13 cellular contexts compared by ENCODE assay signal in genomic region chr16:31186930-31187807, GRCh38. TPM values are rescaled to one million over a fixed set of nuclear protein-coding genes. Genes with fewer than 3 reads are reported as not detected.
DNase-seq lines count a peak whose midpoint lies in the region; ATAC-seq and TF ChIP-seq lines count a peak whose summit lies in the region.
"Had no signal": no experiment of that assay in that cellular context is flagged by ENCODE, and none has a peak within 500 bp of the region (broad histone marks: within the 10 kb centered on the region; RNA-seq: fewer than 3 reads in every experiment).

No MANE protein-coding gene starts in this region.

- H3K36me3 ChIP-seq in CD4-positive, CD25-positive, alpha-beta regulatory T cell (ENCODE audit: control insufficient read depth, insufficient read depth, low read length), result peaks cover 99% of the 10 kb centered on the region
- H3K36me3 ChIP-seq in GM23338 (ENCODE audit: insufficient read depth), result peaks cover 100% of the 10 kb centered on the region
- peaks cover 72% of the 10 kb centered on the region for H3K36me3 ChIP-seq in smooth muscle cell (ENCODE audit: low read depth)

- WGBS in smooth muscle cell (ENCODE audit: low lambda C conversion rate), result 95% methylated on average over 10 of the region's 10 CpGs

- no peak overlapping the region for H3K4me3 ChIP-seq in CD4-positive, CD25-positive, alpha-beta regulatory T cell (ENCODE audit: low read depth, low read length)
- no peak overlapping the region for H3K4me3 ChIP-seq in GM23338
- H3K4me3 ChIP-seq in smooth muscle cell, result no peak overlapping the region
- H3K4me3 ChIP-seq: ascending aorta; BLaER1 treated with 17β-estradiol and CSF1 and Interleukin-3, amounts not matched to agents 10 nM and 100 nM; SK-N-MC had no signal

- no peak overlapping the region for H3K9ac ChIP-seq in smooth muscle cell (ENCODE audit: low read depth)

- H2AFZ ChIP-seq in GM23338, result no peak overlapping the region
- no peak overlapping the region for H2AFZ ChIP-seq in smooth muscle cell (ENCODE audit: low read depth)

- H3K36me3 Mint-ChIP-seq in CD4-positive, CD25-positive, alpha-beta regulatory T cell, result peaks cover 93% of the 10 kb centered on the region
- peaks cover 100% of the 10 kb centered on the region for H3K36me3 Mint-ChIP-seq in GM23338 (ENCODE audit: low read depth)
- peaks cover 100% of the 10 kb centered on the region for H3K36me3 Mint-ChIP-seq in central memory CD8-positive, alpha-beta T cell (ENCODE audit: insufficient read depth)

- peaks cover 0 to 2% (median 0%) of the 10 kb centered on the region in 7 donors for H3K9me3 Mint-ChIP-seq in CD4-positive, CD25-positive, alpha-beta regulatory T cell
- H3K9me3 Mint-ChIP-seq in GM23338, result no peaks in the 10 kb centered on the region; the same call in 2 of the 3 replicates
- H3K9me3 Mint-ChIP-seq in central memory CD8-positive, alpha-beta T cell, result no peaks in the 10 kb centered on the region

- peak overlapping the region in 2 of 3 donors; percentile 26 to 28 for H3K27ac Mint-ChIP-seq in CD4-positive, CD25-positive, alpha-beta regulatory T cell
- H3K27ac Mint-ChIP-seq in GM23338, result no peak overlapping the region
- H3K27ac Mint-ChIP-seq in central memory CD8-positive, alpha-beta T cell (ENCODE audit: low read depth), result peak overlapping the region; percentile 91

- H3K27me3 Mint-ChIP-seq in CD4-positive, CD25-positive, alpha-beta regulatory T cell, result no peaks in the 10 kb centered on the region
- peaks cover 15% of the 10 kb centered on the region for H3K27me3 Mint-ChIP-seq in GM23338 (ENCODE audit: insufficient read depth, low read depth, poor library complexity)
- no peaks in the 10 kb centered on the region for H3K27me3 Mint-ChIP-seq in central memory CD8-positive, alpha-beta T cell

- H3K27me3 ChIP-seq in CD4-positive, CD25-positive, alpha-beta regulatory T cell (ENCODE audit: control insufficient read depth, insufficient read depth, low read length), result no peaks in the 10 kb centered on the region
- no peaks in the 10 kb centered on the region for H3K27me3 ChIP-seq in GM23338 (ENCODE audit: insufficient read depth)
- H3K27me3 ChIP-seq in smooth muscle cell (ENCODE audit: low read depth), result no peaks in the 10 kb centered on the region
- H3K27me3 ChIP-seq: ascending aorta; BLaER1 treated with 17β-estradiol and CSF1 and Interleukin-3, amounts not matched to agents 10 nM and 100 nM had no signal

- no peak overlapping the region for H3K4me2 ChIP-seq in GM23338
- no peak overlapping the region for H3K4me2 ChIP-seq in smooth muscle cell

- H4K20me1 ChIP-seq in GM23338 (replicated peaks; ENCODE audit: insufficient read depth) (peaks cover 87% of the 10 kb centered on the region), smooth muscle cell (ENCODE audit: low read depth) (peaks cover 100% of the 10 kb centered on the region)

- H3F3A ChIP-seq in GM23338 (replicated peaks; ENCODE audit: low read depth) (peaks cover 78% of the 10 kb centered on the region), smooth muscle cell (ENCODE audit: low read depth) (peaks cover 74% of the 10 kb centered on the region)

- H3K27ac ChIP-seq in CD4-positive, CD25-positive, alpha-beta regulatory T cell (ENCODE audit: insufficient read depth, low read length, poor library complexity, severe bottlenecking), result no peak overlapping the region
- H3K27ac ChIP-seq in GM23338 (ENCODE audit: low read depth) (peak overlapping the region; percentile 1; the same call in 1 of the 2 replicates), smooth muscle cell (ENCODE audit: low read depth) (no peak overlapping the region)
- H3K27ac ChIP-seq: ascending aorta, SK-N-MC had no signal

- no peaks in the 10 kb centered on the region for H3K9me2 ChIP-seq in GM23338 (ENCODE audit: insufficient read depth)

- H3K4me1 ChIP-seq in CD4-positive, CD25-positive, alpha-beta regulatory T cell (ENCODE audit: control insufficient read depth, insufficient read depth, low read length, poor library complexity, severe bottlenecking), result peaks cover 45% of the 10 kb centered on the region
- H3K4me1 ChIP-seq in GM23338 (ENCODE audit: insufficient read depth) (peaks cover 13% of the 10 kb centered on the region), smooth muscle cell (ENCODE audit: low read depth) (peaks cover 13% of the 10 kb centered on the region)

- H3K4me1 Mint-ChIP-seq in CD4-positive, CD25-positive, alpha-beta regulatory T cell, result peaks cover 50 to 92% (median 81%) of the 10 kb centered on the region in 4 donors
- H3K4me1 Mint-ChIP-seq in GM23338, result peaks cover 40% of the 10 kb centered on the region
- peaks cover 98% of the 10 kb centered on the region for H3K4me1 Mint-ChIP-seq in central memory CD8-positive, alpha-beta T cell

- H3K79me2 ChIP-seq in GM23338 (replicated peaks; ENCODE audit: insufficient read depth), result peaks cover 98% of the 10 kb centered on the region
- H3K79me2 ChIP-seq in smooth muscle cell (ENCODE audit: low read depth), result peaks cover 85% of the 10 kb centered on the region

- H3K4me3 Mint-ChIP-seq in CD4-positive, CD25-positive, alpha-beta regulatory T cell, result peak overlapping the region; percentile 1 to 87 (median 10)
- no peak overlapping the region for H3K4me3 Mint-ChIP-seq in GM23338
- H3K4me3 Mint-ChIP-seq in central memory CD8-positive, alpha-beta T cell, result peak overlapping the region; percentile 42

- no peak for DNase-seq in CD4-positive, CD25-positive, alpha-beta regulatory T cell
- DNase-seq in GM23338 (ENCODE audit: low spot score) (no peak), smooth muscle cell (lab: John Stamatoyannopoulos, UW; ENCODE audit: unreplicated experiment) (no peak), NCI-H1105 (lab: John Stamatoyannopoulos, UW) (no peak)
- no peak for DNase-seq in central memory CD8-positive, alpha-beta T cell (ENCODE audit: low spot score in 2 of 2)
- DNase-seq: activated CD4-positive, alpha-beta T cell treated with anti-CD3 and anti-CD28 coated beads for 4 hours; left cardiac atrium; occipital lobe; stimulated activated CD4-positive, alpha-beta T cell treated with anti-CD3 and anti-CD28 coated beads, Interleukin-15, amount 100 ng/mL, for 24 hours had no signal

- no peak for ATAC-seq in CD4-positive, CD25-positive, alpha-beta regulatory T cell (ENCODE audit: low read depth in 2 of 2)
- no peak for ATAC-seq in GM23338
- no peak for ATAC-seq in central memory CD8-positive, alpha-beta T cell (replicated peaks; ENCODE audit: extremely low read depth, poor library complexity, severe bottlenecking)
- no peak for ATAC-seq in GM19455 (IDR thresholded peaks at IDR 0.05; ENCODE audit: unreplicated experiment)
- ATAC-seq: left cardiac atrium had no signal

- TF ChIP-seq CTCF in GM23338 (conservative IDR thresholded peaks at IDR 0.05; ENCODE audit: low read depth in 2 of 2) (no peak), smooth muscle cell (IDR thresholded peaks at IDR 0.05; ENCODE audit: borderline replicate concordance, insufficient read depth, poor library complexity, severe bottlenecking) (no peak)

- H3K9me3 ChIP-seq in CD4-positive, CD25-positive, alpha-beta regulatory T cell (ENCODE audit: control insufficient read depth in 2 of 2, low read length in 2 of 2), result no peaks in the 10 kb centered on the region
- no peaks in the 10 kb centered on the region for H3K9me3 ChIP-seq in smooth muscle cell (replicated peaks; ENCODE audit: low read depth)
- H3K9me3 ChIP-seq: ascending aorta; BLaER1 treated with 17β-estradiol and CSF1 and Interleukin-3, amounts not matched to agents 10 nM and 100 nM had no signal

RNA-seq across cellular contexts. Expression of gene FUS, which starts 7.2 kb away (rescaled TPM):
- 918 TPM for total RNA-seq in CD4-positive, CD25-positive, alpha-beta regulatory T cell
- 100 to 1,000 TPM; 119 to 147 (median 132) TPM for polyA plus RNA-seq in CD4-positive, CD25-positive, alpha-beta regulatory T cell
- total RNA-seq in GM23338 (2014; rRNA removed; shearing (Covaris generic)), result 213 and 247 TPM in 2 replicates
- polyA plus RNA-seq in GM23338 (2016; fragmentation: Nextera tagmentation; extraction: Ambion mirVana), result 528 and 553 TPM in 2 replicates
- total RNA-seq in smooth muscle cell, result 56.2 and 58.6 TPM in 2 replicates
- 225 and 316 TPM in 2 replicates for polyA plus RNA-seq in smooth muscle cell

RNA-seq across cellular contexts. Expression of gene PYCARD, which starts 15.4 kb away (rescaled TPM):
- total RNA-seq in CD4-positive, CD25-positive, alpha-beta regulatory T cell, result 25.0 TPM
- polyA plus RNA-seq in CD4-positive, CD25-positive, alpha-beta regulatory T cell, result 10 to 100 TPM; 50.6 to 82.9 (median 68.3) TPM
- total RNA-seq in GM23338 (2014; rRNA removed; shearing (Covaris generic)), result 25.7 and 54.0 TPM in 2 replicates
- 53.1 and 56.7 TPM in 2 replicates for polyA plus RNA-seq in GM23338 (2016; fragmentation: Nextera tagmentation; extraction: Ambion mirVana)
- 15.6 and 30.8 TPM in 2 replicates for total RNA-seq in smooth muscle cell
- 10.1 and 30.2 TPM in 2 replicates for polyA plus RNA-seq in smooth muscle cell

RNA-seq across cellular contexts. Expression of gene TRIM72, which starts 26.8 kb away (rescaled TPM):
- total RNA-seq in CD4-positive, CD25-positive, alpha-beta regulatory T cell, result 0.20 TPM
- polyA plus RNA-seq in CD4-positive, CD25-positive, alpha-beta regulatory T cell, result not detected
- total RNA-seq in GM23338 (2014; rRNA removed; shearing (Covaris generic)), result 1.1 and 1.3 TPM in 2 replicates
- 0.54 and 0.81 TPM in 2 replicates for polyA plus RNA-seq in GM23338 (2016; fragmentation: Nextera tagmentation; extraction: Ambion mirVana)
- 0.04 TPM in 2 replicates for total RNA-seq in smooth muscle cell
- 0.07 TPM in 2 replicates for polyA plus RNA-seq in smooth muscle cell
- total RNA-seq: ascending aorta had no signal

RNA-seq across cellular contexts. Expression of gene PYDC1, which starts 29.8 kb away (rescaled TPM):
- not detected for total RNA-seq in CD4-positive, CD25-positive, alpha-beta regulatory T cell
- not detected for polyA plus RNA-seq in CD4-positive, CD25-positive, alpha-beta regulatory T cell
- total RNA-seq in GM23338 (2014; rRNA removed; shearing (Covaris generic)), result not detected in 2 replicates
- polyA plus RNA-seq in GM23338 (2016; fragmentation: Nextera tagmentation; extraction: Ambion mirVana), result 1.8 and 3.0 TPM in 2 replicates
- not detected in 2 replicates for total RNA-seq in smooth muscle cell
- 1.1 and 1.7 TPM in 2 replicates for polyA plus RNA-seq in smooth muscle cell
- total RNA-seq: ascending aorta, left cardiac atrium had no signal

RNA-seq across cellular contexts. Expression of gene PRSS36, which starts 37.3 kb away (rescaled TPM):
- 0.39 TPM for total RNA-seq in CD4-positive, CD25-positive, alpha-beta regulatory T cell
- 1 to 10 TPM in 3 of 4 donors, under 1 TPM in 1; 0.46 to 1.4 (median 1.2) TPM for polyA plus RNA-seq in CD4-positive, CD25-positive, alpha-beta regulatory T cell
- 1.3 and 1.4 TPM in 2 replicates for total RNA-seq in GM23338 (2014; rRNA removed; shearing (Covaris generic))
- polyA plus RNA-seq in GM23338 (2016; fragmentation: Nextera tagmentation; extraction: Ambion mirVana), result 0.91 and 1.4 TPM in 2 replicates
- total RNA-seq in smooth muscle cell, result 1.6 TPM in 1 of 2 replicates, not detected in the other
- polyA plus RNA-seq in smooth muscle cell, result 0.31 and 0.66 TPM in 2 replicates
- total RNA-seq: occipital lobe had no signal
